In the genomic region with DNA sequence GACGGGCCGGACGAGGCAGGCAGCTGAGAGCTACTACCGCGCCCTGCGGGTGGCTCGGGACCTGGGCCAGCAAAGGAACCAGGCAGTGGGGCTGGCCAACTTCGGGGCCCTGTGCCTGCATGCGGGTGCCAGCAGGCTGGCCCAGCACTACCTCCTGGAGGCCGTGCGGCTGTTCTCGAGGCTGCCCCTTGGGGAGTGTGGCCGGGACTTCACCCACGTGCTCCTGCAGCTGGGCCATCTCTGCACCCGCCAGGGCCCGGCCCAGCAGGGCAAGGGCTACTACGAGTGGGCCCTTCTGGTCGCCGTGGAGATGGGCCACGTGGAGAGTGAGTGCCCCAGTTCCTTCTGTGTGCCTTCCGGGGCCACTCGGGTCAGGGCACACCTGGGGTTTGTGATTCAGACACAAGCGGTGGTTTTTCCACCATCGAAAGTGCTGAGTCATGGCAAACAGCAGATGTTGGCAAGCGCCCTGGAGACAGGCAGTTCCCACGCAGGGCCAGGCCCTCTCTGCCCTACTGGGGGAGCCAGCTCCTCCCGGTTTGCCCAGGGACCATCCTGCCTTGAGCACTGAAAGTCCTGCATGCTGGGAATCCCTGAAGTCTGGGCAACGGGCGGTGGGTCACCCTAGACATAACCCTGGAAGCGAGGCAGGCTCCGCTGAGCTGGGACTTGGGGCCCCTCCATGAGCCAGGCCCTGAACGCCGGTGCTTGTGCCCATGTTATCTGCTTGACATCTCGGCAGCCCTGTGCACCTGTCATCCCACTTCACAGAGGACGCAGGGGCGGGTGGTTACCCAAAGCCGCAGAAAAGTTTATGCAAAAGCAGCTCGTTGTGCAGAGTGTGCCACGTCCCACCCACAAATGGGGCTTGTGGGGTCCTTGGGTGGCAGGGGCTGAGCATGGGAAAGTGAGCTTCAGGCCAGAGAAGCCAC, we compare ENCODE assay signal across 8 cellular contexts. TPM values are rescaled to one million over a fixed set of nuclear protein-coding genes. Genes with fewer than 3 reads are reported as not detected.
DNase-seq lines count a peak whose midpoint lies in the region; ATAC-seq lines count a peak whose summit lies in the region.

No MANE protein-coding gene starts in this region.

- H3K27me3 Mint-ChIP-seq in activated naive CD4-positive, alpha-beta T cell treated with anti-CD3 and anti-CD28 coated beads, Interleukin-2, amount 10 ng/mL, durations not matched to agents 7 days and 5 days, result peaks cover 4% of the 10 kb centered on the region

- H3K4me3 Mint-ChIP-seq in activated naive CD4-positive, alpha-beta T cell treated with anti-CD3 and anti-CD28 coated beads, Interleukin-2, amount 10 ng/mL, durations not matched to agents 7 days and 5 days, result no peak overlapping the region

- peaks cover 40% of the 10 kb centered on the region for H3K4me1 Mint-ChIP-seq in activated naive CD4-positive, alpha-beta T cell treated with anti-CD3 and anti-CD28 coated beads, Interleukin-2, amount 10 ng/mL, durations not matched to agents 7 days and 5 days

- CTCF ChIA-PET in activated naive CD4-positive, alpha-beta T cell treated with anti-CD3 and anti-CD28 coated beads, Interleukin-2, amount 10 ng/mL, durations not matched to agents 7 days and 5 days (lab: Charles Lee), result interaction anchor here (0.6 to 0.8 kb wide), 3 partner anchors 14 to 1507 kb away, joined by 3 read pairs; no protein-coding TSS in a partner anchor

- no peaks in the 10 kb centered on the region for H3K9me3 Mint-ChIP-seq in activated naive CD4-positive, alpha-beta T cell treated with anti-CD3 and anti-CD28 coated beads, Interleukin-2, amount 10 ng/mL, durations not matched to agents 7 days and 5 days

- DNase-seq in activated gamma-delta T cell treated with Interleukin-2 at 50 U/mL for 16 hours, result peak; percentile 68
- no peak for DNase-seq in activated gamma-delta T cell (lab: John Stamatoyannopoulos, UW)
- DNase-seq in RPMI8226, result peak; percentile 95
- peak; percentile 75 for DNase-seq in activated naive CD4-positive, alpha-beta T cell treated with anti-CD3 and anti-CD28 coated beads, Interleukin-2, amount 10 ng/mL, durations not matched to agents 7 days and 5 days
- DNase-seq in left cardiac atrium, result peak; percentile 77
- DNase-seq in stimulated activated CD4-positive, alpha-beta T cell treated with anti-CD3 and anti-CD28 coated beads, Interleukin-15, amount 100 ng/mL, for 48 hours (ENCODE audit: low read depth in 2 of 2), result peak; percentile 79 to 83
- DNase-seq in posterior vena cava (ENCODE audit: low spot score), result no peak

- peaks cover 7% of the 10 kb centered on the region for H3K36me3 Mint-ChIP-seq in activated naive CD4-positive, alpha-beta T cell treated with anti-CD3 and anti-CD28 coated beads, Interleukin-2, amount 10 ng/mL, durations not matched to agents 7 days and 5 days

- intact Hi-C loops in left cardiac atrium (cut with DNase I) (no loop called here), posterior vena cava (cut with DNase I) (no loop called here)

- ATAC-seq in HG03097 (IDR thresholded peaks at IDR 0.05; ENCODE audit: low FRiP score, unreplicated experiment), result peak; percentile 60
- ATAC-seq in left cardiac atrium, result peak; percentile 67 to 84

- peak overlapping the region; percentile 82 for H3K27ac Mint-ChIP-seq in activated naive CD4-positive, alpha-beta T cell treated with anti-CD3 and anti-CD28 coated beads, Interleukin-2, amount 10 ng/mL, durations not matched to agents 7 days and 5 days

RNA-seq across cellular contexts. Expression of gene SH3TC1, which starts 29.5 kb away (rescaled TPM):
- total RNA-seq in left cardiac atrium (10 to 100 TPM; 11.7 to 30.9 TPM), posterior vena cava (10 to 100 TPM; 36.6 to 45.1 TPM)

RNA-seq across cellular contexts. Expression of gene HTRA3, which starts 41.0 kb away (rescaled TPM):
- total RNA-seq in left cardiac atrium, result 10 to 100 TPM; 48.5 to 78.2 TPM
- 100 to 1,000 TPM in 1 of 2 donors, 10 to 100 TPM in 1; 14.9 to 104 TPM for total RNA-seq in posterior vena cava

Comparison
In these comparisons a context has a peak if more than half of its experiments do, and no peak if none do; other contexts are left out.
1. DNase-seq: peak in activated gamma-delta T cell treated with Interleukin-2 at 50 U/mL for 16 hours (single experiment), RPMI8226 (single experiment), activated naive CD4-positive, alpha-beta T cell treated with anti-CD3 and anti-CD28 coated beads, Interleukin-2, amount 10 ng/mL, durations not matched to agents 7 days and 5 days (single experiment), left cardiac atrium (single experiment) and stimulated activated CD4-positive, alpha-beta T cell treated with anti-CD3 and anti-CD28 coated beads, Interleukin-15, amount 100 ng/mL, for 48 hours (2 of 2); none in activated gamma-delta T cell (single experiment) and posterior vena cava (single experiment).